In genomic region chr6:108848116-108848868, GRCh38 we compare ENCODE assay signal across 1 cellular context.
TF ChIP-seq lines count a peak whose summit lies in the region.

TSS of gene ARMC2 (plus strand) at chr6:108848422. CDS start at chr6:108854268, 5,846 bp downstream.

TF ChIP-seq in HepG2, 621 proteins besides CTCF, POLR2A, EP300 and RAD21 (continued from another document and continues in another):
- peak; percentile 78; the same call in 1 of the 2 replicates for TF ChIP-seq ZGPAT (CRISPR knock-in tag; IDR thresholded peaks at IDR 0.05)
- 0 out of 2 replicates have a peak, but pooled peaks have one; percentile 30 for TF ChIP-seq LBX2 (CRISPR knock-in tag; IDR thresholded peaks at IDR 0.05; ENCODE audit: borderline replicate concordance)
- peak; percentile 84 for TF ChIP-seq ERF (CRISPR knock-in tag; IDR thresholded peaks at IDR 0.05)
- TF ChIP-seq ZNF224 (CRISPR knock-in tag; IDR thresholded peaks at IDR 0.05) = peak; percentile 85; the same call in 1 of the 2 replicates
- TF ChIP-seq PHF20 (CRISPR knock-in tag; IDR thresholded peaks at IDR 0.05) = peak; percentile 72
- peak; percentile 62; the same call in 1 of the 2 replicates for TF ChIP-seq ZNF136 (CRISPR knock-in tag; IDR thresholded peaks at IDR 0.05; ENCODE audit: low read depth)
- TF ChIP-seq FOXK2 (IDR thresholded peaks at IDR 0.05) = no peak
- no peak for TF ChIP-seq ZNF460 (CRISPR knock-in tag; IDR thresholded peaks at IDR 0.05; ENCODE audit: borderline replicate concordance)
- no peak for TF ChIP-seq KDM6A (CRISPR knock-in tag; IDR thresholded peaks at IDR 0.05; ENCODE audit: low read depth)
- no peak for TF ChIP-seq ZNF747 (CRISPR knock-in tag; IDR thresholded peaks at IDR 0.05; ENCODE audit: borderline replicate concordance)
- no peak for TF ChIP-seq ATRX (CRISPR knock-in tag; IDR thresholded peaks at IDR 0.05; ENCODE audit: borderline replicate concordance)
- TF ChIP-seq ZXDC (CRISPR knock-in tag; IDR thresholded peaks at IDR 0.05) = no peak; the same call in 1 of the 2 replicates
- TF ChIP-seq TFE3 (CRISPR knock-in tag; IDR thresholded peaks at IDR 0.05) = peak; percentile 18; the same call in 1 of the 2 replicates
- TF ChIP-seq ZMAT3 (CRISPR knock-in tag; conservative IDR thresholded peaks at IDR 0.05) = no peak
- TF ChIP-seq TAF1 (CRISPR knock-in tag; IDR thresholded peaks at IDR 0.05) = peak; percentile 42; the same call in 1 of the 2 replicates
- no peak for TF ChIP-seq ZNF850 (CRISPR knock-in tag; conservative IDR thresholded peaks at IDR 0.05)
- no peak for TF ChIP-seq NR1H2 (CRISPR knock-in tag; IDR thresholded peaks at IDR 0.05; ENCODE audit: borderline replicate concordance, low read depth)
- TF ChIP-seq ZBTB37 (CRISPR knock-in tag; IDR thresholded peaks at IDR 0.05) = no peak
- peak; percentile 83; the same call in 1 of the 2 replicates for TF ChIP-seq MXD4 (CRISPR knock-in tag; IDR thresholded peaks at IDR 0.05)
- 0 out of 2 replicates have a peak, but pooled peaks have one; percentile 26 for TF ChIP-seq SALL2 (CRISPR knock-in tag; IDR thresholded peaks at IDR 0.05)
- TF ChIP-seq ZFP36 (IDR thresholded peaks at IDR 0.05; ENCODE audit: borderline replicate concordance, low read depth, low read length, partially characterized antibody) = no peak
- TF ChIP-seq KDM4B (CRISPR knock-in tag; IDR thresholded peaks at IDR 0.05) = no peak
- TF ChIP-seq ZSCAN21 (CRISPR knock-in tag; IDR thresholded peaks at IDR 0.05; ENCODE audit: borderline replicate concordance) = no peak
- peak; percentile 95 for TF ChIP-seq ZNF687 (CRISPR knock-in tag; IDR thresholded peaks at IDR 0.05)
- TF ChIP-seq GTF3A (CRISPR knock-in tag; conservative IDR thresholded peaks at IDR 0.05) = peak; percentile 58; the same call in 1 of the 2 replicates
- TF ChIP-seq HMGXB4 (CRISPR knock-in tag; IDR thresholded peaks at IDR 0.05; ENCODE audit: borderline replicate concordance in 1 of 2, low read depth in 1 of 2) = peak; percentile 45 to 70; a peak in 2 of 4 replicates
- TF ChIP-seq ZNF572 (CRISPR knock-in tag; IDR thresholded peaks at IDR 0.05) = 0 out of 2 replicates have a peak, but pooled peaks have one; percentile 28
- no peak for TF ChIP-seq ZNF30 (CRISPR knock-in tag; IDR thresholded peaks at IDR 0.05)
- no peak for TF ChIP-seq ZNF496 (CRISPR knock-in tag; IDR thresholded peaks at IDR 0.05; ENCODE audit: insufficient replicate concordance)
- TF ChIP-seq PCBP2 (optimal IDR thresholded peaks at IDR 0.05; ENCODE audit: low read depth, low read length, poor library complexity, severe bottlenecking) = no peak
- TF ChIP-seq ZNF614 (CRISPR knock-in tag; IDR thresholded peaks at IDR 0.05; ENCODE audit: borderline replicate concordance) = no peak
- 0 out of 2 replicates have a peak, but pooled peaks have one; percentile 58 for TF ChIP-seq ZNF550 (CRISPR knock-in tag; IDR thresholded peaks at IDR 0.05; ENCODE audit: borderline replicate concordance)
- no peak for TF ChIP-seq ZBTB7B (CRISPR knock-in tag; IDR thresholded peaks at IDR 0.05)
- no peak for TF ChIP-seq ZNF530 (CRISPR knock-in tag; IDR thresholded peaks at IDR 0.05; ENCODE audit: low read depth)
- TF ChIP-seq YEATS4 (CRISPR knock-in tag; IDR thresholded peaks at IDR 0.05; ENCODE audit: borderline replicate concordance) = peak; percentile 49
- no peak for TF ChIP-seq ZNF512B (CRISPR knock-in tag; IDR thresholded peaks at IDR 0.05; ENCODE audit: borderline replicate concordance)
- no peak for TF ChIP-seq SSRP1 (CRISPR knock-in tag; IDR thresholded peaks at IDR 0.05)
- TF ChIP-seq AGO1 (IDR thresholded peaks at IDR 0.05; ENCODE audit: low read depth, low read length, poor library complexity, severe bottlenecking) = peak; percentile 31
- no peak for TF ChIP-seq HOMEZ (CRISPR knock-in tag; IDR thresholded peaks at IDR 0.05; ENCODE audit: low read depth)
